Comparison of ENCODE assay signal across 17 cellular contexts in the genomic region with DNA sequence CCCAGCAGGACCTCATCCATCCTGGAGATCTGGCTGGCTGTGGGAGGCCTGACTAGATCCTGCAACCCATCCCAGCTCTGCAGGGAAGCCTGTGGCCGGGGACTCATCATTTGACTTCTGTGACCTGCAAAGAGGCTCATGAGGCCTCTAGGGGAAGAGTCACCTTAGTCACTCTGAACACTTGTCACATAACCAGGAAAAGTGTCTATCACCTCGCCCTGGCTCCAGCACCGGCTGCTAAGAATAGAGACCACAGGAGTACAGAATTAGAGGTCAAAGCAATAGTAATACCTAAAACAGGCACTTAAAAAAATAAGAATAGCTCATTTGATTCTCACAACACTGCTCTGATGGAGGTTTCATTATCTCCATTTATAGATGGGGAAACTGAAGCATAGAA. TPM values are rescaled to one million over a fixed set of nuclear protein-coding genes. Genes with fewer than 3 reads are reported as not detected.
A peak's percentile ranks its signal among the peaks of the same experiment; 100 is the strongest.
DNase-seq lines count a peak whose midpoint lies in the region; ATAC-seq, FAIRE-seq and TF ChIP-seq lines count a peak whose summit lies in the region.
"Had no signal": no experiment of that assay in that cellular context is flagged by ENCODE, and none has a peak within 500 bp of the region (broad histone marks: within the 10 kb centered on the region; RNA-seq: fewer than 3 reads in every experiment).

No MANE protein-coding gene starts in this region.

- intact Hi-C loops in Right ventricle myocardium superior (cut with DNase I): no loop called here
- intact Hi-C loops in left ventricle myocardium superior (cut with micrococcal nuclease): no loop called here
- intact Hi-C loops in posterior vena cava (cut with DNase I): no loop called here

- H3K27me3 ChIP-seq in right atrium auricular region: peaks cover 0 to 5% of the 10 kb centered on the region in 2 donors

- peak overlapping the region in 1 of 2 donors; percentile 1 for H3K27ac ChIP-seq in right atrium auricular region
- H3K27ac ChIP-seq: BLaER1, GM23248, HL-60 had no signal

- no peak for FAIRE-seq in urothelium cell line (lab: Jason Lieb, UNC)
- FAIRE-seq: H54 had no signal

- no peak overlapping the region for H3K4me3 ChIP-seq in right atrium auricular region
- H3K4me3 ChIP-seq: BLaER1, GM23248 had no signal

- peak; percentile 69 for ATAC-seq in Right ventricle myocardium superior (ENCODE audit: poor library complexity)
- ATAC-seq in left ventricle myocardium superior: peak; percentile 78
- no peak for ATAC-seq in HG03280 (IDR thresholded peaks at IDR 0.05; ENCODE audit: unreplicated experiment)
- no peak for ATAC-seq in GM18867 (IDR thresholded peaks at IDR 0.05; ENCODE audit: unreplicated experiment)
- ATAC-seq: HCT116 had no signal

- peaks cover 0 to 26% of the 10 kb centered on the region in 2 donors for H3K4me1 ChIP-seq in right atrium auricular region

- no peaks in the 10 kb centered on the region for H3K36me3 ChIP-seq in right atrium auricular region
- H3K36me3 ChIP-seq: BLaER1 had no signal

- H3K9me3 ChIP-seq in right atrium auricular region: no peaks in the 10 kb centered on the region
- H3K9me3 ChIP-seq: BLaER1 had no signal

- DNase-seq in Right ventricle myocardium superior: peak; percentile 58
- DNase-seq in right atrium auricular region (ENCODE audit: low spot score): no peak
- DNase-seq in left ventricle myocardium superior: peak; percentile 58
- peak; percentile 65 for DNase-seq in posterior vena cava (ENCODE audit: low spot score)
- DNase-seq in urothelium cell line (ENCODE audit: low spot score): no peak
- no peak for DNase-seq in SK-N-DZ (ENCODE audit: low spot score)
- DNase-seq: 8988T, AML-193, Calu3, DMS 273 treated with DMSO at 0.1 percent for 48 hours, GM23248 had no signal

- TF ChIP-seq CTCF in right atrium auricular region (IDR thresholded peaks at IDR 0.05): no peak

RNA-seq across cellular contexts. Expression of a gene that starts 3.8 kb away (rescaled TPM):
- total RNA-seq in Right ventricle myocardium superior (6.8 TPM), right atrium auricular region (10 to 100 TPM; 14.4 to 19.6 TPM), left ventricle myocardium superior (12.2 TPM), posterior vena cava (under 1 TPM; 0.42 to 0.57 TPM)
- 64.8 and 69.7 TPM in 2 replicates for polyA plus RNA-seq in SK-N-DZ (2014; cell fraction: cytosol; rRNA removed)
- polyA plus RNA-seq in SK-N-DZ (2014; cell fraction: nucleus; rRNA removed): 33.7 and 37.8 TPM in 2 replicates
- total RNA-seq: Calu3 had no signal

Comparison
In these comparisons a context has a peak if more than half of its experiments do, and no peak if none do; other contexts are left out.
1. DNase-seq: peak in Right ventricle myocardium superior (single experiment), left ventricle myocardium superior (single experiment) and posterior vena cava (single experiment); none in right atrium auricular region (single experiment), urothelium cell line (single experiment) and SK-N-DZ (single experiment).
2. ATAC-seq: peak in Right ventricle myocardium superior (single experiment) and left ventricle myocardium superior (single experiment); none in HG03280 (single experiment) and GM18867 (single experiment).